6 cellular contexts compared by ENCODE assay signal in genomic region chr5:125794922-125795321, GRCh38.
"Had no signal": no experiment of that assay in that cellular context is flagged by ENCODE, and none has a peak within 500 bp of the region (broad histone marks: within the 10 kb centered on the region; RNA-seq: fewer than 3 reads in every experiment).

No MANE protein-coding gene starts in this region.

- H3K4me3 ChIP-seq: K562 had no signal

- DNase-seq: IMR-90, KBM-7, KG1 had no signal

- H3K27ac ChIP-seq: HL-60, KMS-11 had no signal
